Comparison of ENCODE assay signal across 8 cellular contexts in genomic region chr19:42121666-42122069, GRCh38. TPM values are rescaled to one million over a fixed set of nuclear protein-coding genes. Genes with fewer than 3 reads are reported as not detected.
DNase-seq lines count a peak whose midpoint lies in the region; ATAC-seq and TF ChIP-seq lines count a peak whose summit lies in the region.

No MANE protein-coding gene starts in this region.

- peak overlapping the region; percentile 18 for H3K27ac Mint-ChIP-seq in osteocyte (ENCODE audit: unreplicated experiment)

- no peaks in the 10 kb centered on the region for H3K36me3 Mint-ChIP-seq in osteocyte (ENCODE audit: unreplicated experiment)

- DNase-seq in C1 segment of cervical spinal cord (lab: John Stamatoyannopoulos, UW) = peak in 8 of 14 donors; percentile 5 to 60 (median 22)
- DNase-seq in HS-5 (ENCODE audit: low read depth) = peak; percentile 83
- peak; percentile 90 for DNase-seq in activated CD4-positive, alpha-beta T cell treated with anti-CD3 and anti-CD28 coated beads for 48 hours
- DNase-seq in effector CD4-positive, alpha-beta T cell = peak; percentile 76
- no peak for DNase-seq in osteocyte (ENCODE audit: extremely low spot score, unreplicated experiment)
- no peak for DNase-seq in NCI-H1105 (lab: John Stamatoyannopoulos, UW)
- DNase-seq in occipital lobe (lab: John Stamatoyannopoulos, UW) = no peak

- no peak for TF ChIP-seq CTCF in osteocyte (IDR thresholded peaks at IDR 0.05)

- peaks cover 4% of the 10 kb centered on the region for H3K9me3 Mint-ChIP-seq in osteocyte (ENCODE audit: unreplicated experiment)

- H3K4me1 Mint-ChIP-seq in osteocyte (ENCODE audit: unreplicated experiment) = peaks cover 29% of the 10 kb centered on the region

- no peaks in the 10 kb centered on the region for H3K27me3 Mint-ChIP-seq in osteocyte (ENCODE audit: unreplicated experiment)

- ATAC-seq in HG02973 (IDR thresholded peaks at IDR 0.05; ENCODE audit: unreplicated experiment) = no peak

- no peak overlapping the region for H3K4me3 Mint-ChIP-seq in osteocyte (ENCODE audit: unreplicated experiment)

RNA-seq across cellular contexts. Expression of gene POU2F2, which starts 10.6 kb away (rescaled TPM):
- total RNA-seq in osteocyte = 0.64 and 1.0 TPM in 2 replicates
- total RNA-seq in occipital lobe = 3.0 TPM

RNA-seq across cellular contexts. Expression of gene ZNF574, which starts 45.7 kb away (rescaled TPM):
- total RNA-seq in osteocyte = 15.2 and 15.5 TPM in 2 replicates
- 11.1 TPM for total RNA-seq in occipital lobe

RNA-seq across cellular contexts. Expression of gene GRIK5, which starts 51.7 kb away (rescaled TPM):
- total RNA-seq in osteocyte (0.38 and 0.55 TPM in 2 replicates), occipital lobe (20.0 TPM)

Comparison
In these comparisons a context has a peak if more than half of its experiments do, and no peak if none do; other contexts are left out.
1. DNase-seq: peak in C1 segment of cervical spinal cord (8 of 14), HS-5 (single experiment), activated CD4-positive, alpha-beta T cell treated with anti-CD3 and anti-CD28 coated beads for 48 hours (single experiment) and effector CD4-positive, alpha-beta T cell (single experiment); none in osteocyte (single experiment), NCI-H1105 (single experiment) and occipital lobe (single experiment).
2. RNA of gene GRIK5, which starts 51.7 kb away (total RNA-seq): 20.0 TPM in occipital lobe (single experiment); 0.38 to 0.55 TPM in osteocyte; every median in the first group is over 10 times any median in the second.